In the genomic region with DNA sequence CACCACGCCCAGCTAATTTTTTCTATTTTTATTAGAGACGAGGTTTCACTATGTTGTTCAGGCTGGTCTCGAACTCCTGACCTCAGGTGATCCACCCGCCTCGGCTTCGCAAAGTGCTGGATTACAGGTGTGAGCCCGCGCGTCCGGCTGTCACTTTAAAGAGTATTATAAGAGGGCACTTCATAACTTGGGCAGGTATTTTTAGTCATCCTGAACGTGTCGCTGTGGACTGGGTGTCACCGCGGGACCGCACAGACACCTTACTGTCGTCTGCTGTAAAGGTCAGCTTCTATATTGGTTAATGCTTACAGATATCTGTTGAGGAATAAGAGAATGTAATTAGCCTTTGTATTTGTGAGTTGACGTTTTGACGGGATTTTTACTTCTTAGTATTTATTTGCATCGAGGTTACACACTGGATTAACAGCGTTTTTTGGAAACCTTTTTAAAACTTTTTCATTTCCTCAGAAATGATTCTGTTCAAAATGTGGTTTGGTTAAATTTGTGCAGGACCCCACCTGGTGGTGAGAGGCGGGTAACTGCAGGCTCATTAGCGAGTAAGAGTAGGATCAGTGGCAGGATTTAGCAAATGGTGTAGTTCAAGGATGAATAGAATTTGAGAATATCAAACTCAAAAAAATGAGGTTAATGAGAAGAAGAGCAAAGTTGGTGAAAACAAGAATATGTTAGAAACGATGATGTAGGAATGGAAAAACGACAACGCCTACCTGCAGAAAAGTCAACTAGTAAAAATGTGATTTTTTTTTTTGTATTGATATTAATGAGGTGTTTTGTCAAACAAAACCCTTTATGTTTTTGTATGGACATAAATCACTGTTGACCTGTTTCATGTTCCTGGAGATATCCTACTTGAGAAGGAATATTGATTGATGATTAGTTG, we compare ENCODE assay signal across 8 cellular contexts. TPM values are rescaled to one million over a fixed set of nuclear protein-coding genes. Genes with fewer than 3 reads are reported as not detected.
A peak's percentile ranks its signal among the peaks of the same experiment; 100 is the strongest.
DNase-seq lines count a peak whose midpoint lies in the region; ATAC-seq, FAIRE-seq and TF ChIP-seq lines count a peak whose summit lies in the region.

No MANE protein-coding gene starts in this region.

- H3K9ac ChIP-seq in BLaER1, result peak overlapping the region; percentile 41; the same call in 1 of the 2 replicates

- CTCF ChIA-PET in activated B cell treated with CpG ODN at 0.5 μM for 24 hours (lab: Charles Lee), result interaction anchor here (1.4 to 3.1 kb wide), 2 partner anchors 28 to 66 kb away, joined by 3 to 9 read pairs; no protein-coding TSS in a partner anchor

- DNase-seq in NCI-H1092 treated with DMSO at 0.1 percent for 48 hours (lab: John Stamatoyannopoulos, UW), result peak; percentile 38
- DNase-seq in activated B cell treated with CpG ODN at 0.5 μM for 24 hours, result no peak
- peak in 38 of 61 donors; percentile 9 to 88 (median 31) for DNase-seq in caudate nucleus (lab: John Stamatoyannopoulos, UW)
- peak; percentile 74 for DNase-seq in islet precursor cell
- DNase-seq in stimulated activated CD4-positive, alpha-beta T cell treated with anti-CD3 and anti-CD28 coated beads, Interleukin-2, amount 100 ng/mL, for 24 hours, result peak; percentile 72 to 75
- DNase-seq in H54 (ENCODE audit: insufficient read length, low spot score), result no peak

- H3K4me1 Mint-ChIP-seq in activated B cell treated with CpG ODN at 0.5 μM for 24 hours, result peaks cover 73% of the 10 kb centered on the region

- H3K27ac ChIP-seq in BLaER1, result no peak overlapping the region
- no peak overlapping the region for H3K27ac ChIP-seq in caudate nucleus (ENCODE audit: low read depth, low read length)

- H3K27ac Mint-ChIP-seq in activated B cell treated with CpG ODN at 0.5 μM for 24 hours, result peak overlapping the region; percentile 1

- TF ChIP-seq POLR2A in H54 (IDR thresholded peaks at IDR 0.05; ENCODE audit: low read depth, low read length), result no peak

- no peaks in the 10 kb centered on the region for H3K27me3 ChIP-seq in BLaER1

- no peaks in the 10 kb centered on the region for H3K9me3 ChIP-seq in BLaER1

- no peak for FAIRE-seq in H54 (lab: Jason Lieb, UNC)

- peak; percentile 77 for TF ChIP-seq CTCF in activated B cell treated with CpG ODN at 0.5 μM for 24 hours (IDR thresholded peaks at IDR 0.05)

- peaks cover 22% of the 10 kb centered on the region for H3K36me3 ChIP-seq in BLaER1

- peak; percentile 30 for ATAC-seq in GM19351 (IDR thresholded peaks at IDR 0.05; ENCODE audit: unreplicated experiment)
- ATAC-seq in activated B cell treated with CpG ODN at 0.5 μM for 24 hours (ENCODE audit: low read depth), result peak; percentile 28

- peak overlapping the region; percentile 64 for H3K4me3 Mint-ChIP-seq in activated B cell treated with CpG ODN at 0.5 μM for 24 hours

- H3K9me3 Mint-ChIP-seq in activated B cell treated with CpG ODN at 0.5 μM for 24 hours, result no peaks in the 10 kb centered on the region

- POLR2A ChIA-PET in activated B cell treated with CpG ODN at 0.5 μM for 24 hours (lab: Charles Lee), result interaction anchor here (0.6 to 1.2 kb wide), 3 partner anchors 14 to 447 kb away, joined by 3 to 5 read pairs (median 5); partner anchors contain the start of gene LMBR1

- H3K4me2 ChIP-seq in BLaER1, result peak overlapping the region; percentile 97

- H3K27me3 Mint-ChIP-seq in activated B cell treated with CpG ODN at 0.5 μM for 24 hours, result no peaks in the 10 kb centered on the region

- intact Hi-C loops in activated B cell treated with CpG ODN at 0.5 μM for 24 hours (cut with micrococcal nuclease), result loop anchor here (1.0 to 5.0 kb wide), 8 partner anchors 10 to 1698 kb away; partner anchors contain the start of genes DYNC2I1 and RBM33

- H3K4me3 ChIP-seq in BLaER1, result no peak overlapping the region

- H3K4me1 ChIP-seq in BLaER1, result peaks cover 73% of the 10 kb centered on the region

- H3K36me3 Mint-ChIP-seq in activated B cell treated with CpG ODN at 0.5 μM for 24 hours (ENCODE audit: low read depth), result peaks cover 26% of the 10 kb centered on the region

- H4K20me1 ChIP-seq in BLaER1, result peaks cover 79% of the 10 kb centered on the region

RNA-seq across cellular contexts. Expression of gene DNAJB6, which starts 3.2 kb away (rescaled TPM):
- 74.3 and 75.6 TPM in 2 replicates for total RNA-seq in activated B cell treated with CpG ODN at 0.5 μM for 24 hours

Comparison
In these comparisons a context has a peak if more than half of its experiments do, and no peak if none do; other contexts are left out.
1. DNase-seq: peak in NCI-H1092 treated with DMSO at 0.1 percent for 48 hours (single experiment), caudate nucleus (38 of 61), islet precursor cell (single experiment) and stimulated activated CD4-positive, alpha-beta T cell treated with anti-CD3 and anti-CD28 coated beads, Interleukin-2, amount 100 ng/mL, for 24 hours (2 of 2); none in activated B cell treated with CpG ODN at 0.5 μM for 24 hours (single experiment) and H54 (single experiment).